ENCODE assay signal across 8 cellular contexts in genomic region chr3:184360834-184361531, GRCh38. TPM values are rescaled to one million over a fixed set of nuclear protein-coding genes. Genes with fewer than 3 reads are reported as not detected.
DNase-seq lines count a peak whose midpoint lies in the region; ATAC-seq and TF ChIP-seq lines count a peak whose summit lies in the region.

No MANE protein-coding gene starts in this region.

- no peak for DNase-seq in HL-60 (ENCODE audit: low read depth in 1 of 2, low spot score in 1 of 2)
- no peak for DNase-seq in MCF 10A (ENCODE audit: unreplicated experiment)
- DNase-seq in NCI-H2029 treated with DMSO at 0.1 percent for 48 hours (lab: John Stamatoyannopoulos, UW): no peak
- DNase-seq in midbrain (lab: John Stamatoyannopoulos, UW): no peak
- no peak for DNase-seq in HPDE6-E6E7 (ENCODE audit: extremely low spot score)

- no peaks in the 10 kb centered on the region for H3K27me3 Mint-ChIP-seq in MCF 10A (ENCODE audit: insufficient read depth, unreplicated experiment)

- no peaks in the 10 kb centered on the region for H3K9me3 Mint-ChIP-seq in MCF 10A (ENCODE audit: unreplicated experiment)

- H3K4me3 Mint-ChIP-seq in MCF 10A (ENCODE audit: unreplicated experiment): peak overlapping the region; percentile 93

- TF ChIP-seq CTCF in HL-60 (IDR thresholded peaks at IDR 0.05; ENCODE audit: insufficient read depth, low read length) (no peak), MCF 10A (IDR thresholded peaks at IDR 0.05; ENCODE audit: unreplicated experiment) (no peak)

- H3K27me3 ChIP-seq in HL-60 (ENCODE audit: insufficient read depth, poor library complexity, severe bottlenecking): no peaks in the 10 kb centered on the region
- H3K27me3 ChIP-seq in mononuclear cell (ENCODE audit: insufficient read depth, low read length): no peaks in the 10 kb centered on the region

- H3K36me3 Mint-ChIP-seq in MCF 10A (ENCODE audit: insufficient read depth, unreplicated experiment): peaks cover 24% of the 10 kb centered on the region

- POLR2A ChIA-PET in MCF 10A (lab: Yijun Ruan, JAX): interaction anchor here (0.9 to 4.1 kb wide), 10 partner anchors 10 to 405 kb away, joined by 3 to 18 read pairs (median 6); no protein-coding TSS in a partner anchor

- H3K9me3 ChIP-seq in mononuclear cell (ENCODE audit: low read depth, low read length): no peaks in the 10 kb centered on the region

- CTCF ChIA-PET in MCF 10A (lab: Yijun Ruan, JAX): interaction anchor here (1.1 to 1.2 kb wide), 2 partner anchors 8 to 24 kb away, joined by 3 to 5 read pairs; partner anchors contain the start of gene FAM131A

- H3K4me1 Mint-ChIP-seq in MCF 10A (ENCODE audit: insufficient read depth, unreplicated experiment): peaks cover 27% of the 10 kb centered on the region

- peak; percentile 6 for ATAC-seq in GM18868 (IDR thresholded peaks at IDR 0.05; ENCODE audit: unreplicated experiment)
- no peak for ATAC-seq in HG03139 (IDR thresholded peaks at IDR 0.05; ENCODE audit: unreplicated experiment)

- BruUV-seq in MCF 10A (replicated peaks; lab: Mats Ljungman, UMichigan): no TSS peak

- intact Hi-C loops in MCF 10A (cut with micrococcal nuclease): no loop called here

- peak overlapping the region; percentile 80 for H3K4me3 ChIP-seq in HL-60 (replicated peaks; ENCODE audit: insufficient read depth, low read length)
- H3K4me3 ChIP-seq in mononuclear cell (ENCODE audit: low read length): peak overlapping the region; percentile 54

- peaks cover 22% of the 10 kb centered on the region for H3K4me1 ChIP-seq in mononuclear cell (ENCODE audit: insufficient read depth, low read length)

- H3K27ac ChIP-seq in HL-60 (replicated peaks): no peak overlapping the region

- H3K27ac Mint-ChIP-seq in MCF 10A (ENCODE audit: low read depth, unreplicated experiment): peak overlapping the region; percentile 39

RNA-seq across cellular contexts. Expression of gene CLCN2, which starts 0.4 kb away (rescaled TPM):
- 4.5 and 5.5 TPM in 2 replicates for total RNA-seq in MCF 10A (2022)
- total RNA-seq in mononuclear cell: 0.63 TPM

RNA-seq across cellular contexts. Expression of gene POLR2H, which starts 0.5 kb away (rescaled TPM):
- total RNA-seq in MCF 10A (2022) (81.5 and 91.5 TPM in 2 replicates), mononuclear cell (19.0 TPM)

RNA-seq across cellular contexts. Expression of gene THPO, which starts 17.0 kb away (rescaled TPM):
- not detected in 2 replicates for total RNA-seq in MCF 10A (2022)
- total RNA-seq in mononuclear cell: not detected

RNA-seq across cellular contexts. Expression of gene CHRD, which starts 18.9 kb away (rescaled TPM):
- total RNA-seq in MCF 10A (2022): not detected in 2 replicates
- 0.31 TPM for total RNA-seq in mononuclear cell

RNA-seq across cellular contexts. Expression of gene FAM131A, which starts 23.6 kb away (rescaled TPM):
- total RNA-seq in MCF 10A (2022) (11.1 and 12.9 TPM in 2 replicates), mononuclear cell (5.7 TPM)
